Comparison of ENCODE assay signal across 20 cellular contexts in the genomic region with DNA sequence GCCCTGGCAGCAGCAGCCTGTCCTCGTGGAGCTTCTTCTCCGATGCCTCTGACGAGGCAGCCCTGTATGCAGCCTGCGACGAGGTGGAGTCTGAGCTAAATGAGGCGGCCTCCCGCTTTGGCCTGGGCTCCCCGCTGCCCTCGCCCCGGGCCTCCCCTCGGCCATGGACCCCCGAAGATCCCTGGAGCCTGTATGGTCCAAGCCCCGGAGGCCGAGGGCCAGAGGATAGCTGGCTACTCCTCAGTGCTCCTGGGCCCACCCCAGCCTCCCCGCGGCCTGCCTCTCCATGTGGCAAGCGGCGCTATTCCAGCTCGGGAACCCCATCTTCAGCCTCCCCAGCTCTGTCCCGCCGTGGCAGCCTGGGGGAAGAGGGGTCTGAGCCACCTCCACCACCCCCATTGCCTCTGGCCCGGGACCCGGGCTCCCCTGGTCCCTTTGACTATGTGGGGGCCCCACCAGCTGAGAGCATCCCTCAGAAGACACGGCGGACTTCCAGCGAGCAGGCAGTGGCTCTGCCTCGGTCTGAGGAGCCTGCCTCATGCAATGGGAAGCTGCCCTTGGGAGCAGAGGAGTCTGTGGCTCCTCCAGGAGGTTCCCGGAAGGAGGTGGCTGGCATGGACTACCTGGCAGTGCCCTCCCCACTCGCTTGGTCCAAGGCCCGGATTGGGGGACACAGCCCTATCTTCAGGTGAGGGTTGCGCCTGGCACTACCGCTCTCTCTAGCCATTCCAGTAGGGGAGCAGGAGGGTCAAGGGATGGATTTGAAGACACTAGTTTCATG. TPM values are rescaled to one million over a fixed set of nuclear protein-coding genes. Genes with fewer than 3 reads are reported as not detected.
DNase-seq lines count a peak whose midpoint lies in the region; TF ChIP-seq lines count a peak whose summit lies in the region.
"Had no signal": no experiment of that assay in that cellular context is flagged by ENCODE, and none has a peak within 500 bp of the region (broad histone marks: within the 10 kb centered on the region; RNA-seq: fewer than 3 reads in every experiment).

No MANE protein-coding gene starts in this region.

- H3K36me3 ChIP-seq in esophagus muscularis mucosa (peaks cover 3 to 38% (median 21%) of the 10 kb centered on the region in 4 donors), osteoblast (ENCODE audit: insufficient read depth, low read length) (peaks cover 52% of the 10 kb centered on the region)
- H3K36me3 ChIP-seq: HAP-1, upper lobe of left lung had no signal

- H3K27me3 Mint-ChIP-seq in IgD-negative memory B cell (peaks cover 14% of the 10 kb centered on the region), type B pancreatic cell (no peaks in the 10 kb centered on the region)
- peaks cover 45% of the 10 kb centered on the region for H3K27me3 Mint-ChIP-seq in activated T-helper 1 cell treated with anti-CD3 and anti-CD28 coated beads, Interleukin-12 subunit alpha, Interleukin-12 subunit beta, Interleukin-2, Interleukin-4 antibody, amounts not matched to agents 30 ng/mL and 10 ng/mL and 1 ng/mL, durations not matched to agents 14 hours and 24 hours and 36 hours (ENCODE audit: insufficient read depth)

- no peaks in the 10 kb centered on the region for H3K9me3 ChIP-seq in esophagus muscularis mucosa
- no peaks in the 10 kb centered on the region for H3K9me3 ChIP-seq in osteoblast (ENCODE audit: low read depth, low read length)
- H3K9me3 ChIP-seq: BE2C, HAP-1, lower lobe of right lung, right atrium auricular region, upper lobe of left lung had no signal

- H3K4me1 ChIP-seq in esophagus muscularis mucosa (peaks cover 32 to 89% (median 78%) of the 10 kb centered on the region in 4 donors), osteoblast (ENCODE audit: insufficient read depth, low read length) (peaks cover 62% of the 10 kb centered on the region)

- H3K27ac ChIP-seq in esophagus muscularis mucosa (replicated peaks in 1 of 4): peak overlapping the region; percentile 97 to 98 (median 98)
- peak overlapping the region; percentile 32 for H3K27ac ChIP-seq in osteoblast (ENCODE audit: low read depth, low read length)

- peaks cover 43% of the 10 kb centered on the region for H4K20me1 ChIP-seq in osteoblast (ENCODE audit: insufficient read depth, low read length)

- H3K4me3 ChIP-seq in esophagus muscularis mucosa (peak overlapping the region in 2 of 4 donors; percentile 80 to 81), osteoblast (ENCODE audit: insufficient read depth, low read length) (peak overlapping the region; percentile 16)
- H3K4me3 ChIP-seq: HAP-1, lower lobe of right lung had no signal

- no peak for TF ChIP-seq EP300 in esophagus muscularis mucosa (IDR thresholded peaks at IDR 0.05)

- H3K4me3 Mint-ChIP-seq in IgD-negative memory B cell (peak overlapping the region in 1 of 4 donors; percentile 74), type B pancreatic cell (peak overlapping the region; percentile 22)
- no peak overlapping the region for H3K4me3 Mint-ChIP-seq in activated T-helper 1 cell treated with anti-CD3 and anti-CD28 coated beads, Interleukin-12 subunit alpha, Interleukin-12 subunit beta, Interleukin-2, Interleukin-4 antibody, amounts not matched to agents 30 ng/mL and 10 ng/mL and 1 ng/mL, durations not matched to agents 14 hours and 24 hours and 36 hours

- peaks cover 18 to 22% (median 20%) of the 10 kb centered on the region in 3 donors for H3K4me1 Mint-ChIP-seq in IgD-negative memory B cell
- H3K4me1 Mint-ChIP-seq in type B pancreatic cell (ENCODE audit: unreplicated experiment): peaks cover 19% of the 10 kb centered on the region
- H3K4me1 Mint-ChIP-seq in activated T-helper 1 cell treated with anti-CD3 and anti-CD28 coated beads, Interleukin-12 subunit alpha, Interleukin-12 subunit beta, Interleukin-2, Interleukin-4 antibody, amounts not matched to agents 30 ng/mL and 10 ng/mL and 1 ng/mL, durations not matched to agents 14 hours and 24 hours and 36 hours (ENCODE audit: low read depth): peaks cover 22% of the 10 kb centered on the region

- no peak for TF ChIP-seq POLR2A in esophagus muscularis mucosa (IDR thresholded peaks at IDR 0.05; ENCODE audit: low read depth)

- H3K27ac Mint-ChIP-seq in IgD-negative memory B cell (peak overlapping the region in 2 of 3 donors; percentile 21 to 62), type B pancreatic cell (no peak overlapping the region)
- H3K27ac Mint-ChIP-seq in activated T-helper 1 cell treated with anti-CD3 and anti-CD28 coated beads, Interleukin-12 subunit alpha, Interleukin-12 subunit beta, Interleukin-2, Interleukin-4 antibody, amounts not matched to agents 30 ng/mL and 10 ng/mL and 1 ng/mL, durations not matched to agents 14 hours and 24 hours and 36 hours: no peak overlapping the region
- H3K27ac Mint-ChIP-seq: activated naive CD8-positive, alpha-beta T cell had no signal

- H2AFZ ChIP-seq in osteoblast (ENCODE audit: low read length): no peak overlapping the region

- DNase-seq in esophagus muscularis mucosa (ENCODE audit: extremely low spot score): no peak
- DNase-seq in osteoblast (ENCODE audit: insufficient read length, low spot score, missing footprints): no peak
- DNase-seq in type B pancreatic cell (ENCODE audit: extremely low spot score, unreplicated experiment): no peak
- DNase-seq in hepatic stellate cell (ENCODE audit: low spot score): no peak
- DNase-seq in 8988T: no peak
- no peak for DNase-seq in activated T-helper 1 cell treated with anti-CD3 and anti-CD28 coated beads, Interleukin-12 subunit alpha, Interleukin-12 subunit beta, Interleukin-2, Interleukin-4 antibody, amounts not matched to agents 30 ng/mL and 10 ng/mL and 1 ng/mL, durations not matched to agents 14 hours and 24 hours and 36 hours (ENCODE audit: low spot score)
- DNase-seq: BE2C; hippocampal formation; lower lobe of right lung; NCI-H1417; NCI-H2107; stimulated activated naive B cell treated with anti-CD40 and anti-IgM and Interleukin-4, amounts not matched to agents 10 μg/mL and 1 μg/mL and 100 μg/mL, for 72 hours had no signal

- WGBS in esophagus muscularis mucosa: 75% methylated on average over 10 of the region's 32 CpGs

- H3K4me2 ChIP-seq in osteoblast (ENCODE audit: insufficient read depth, low read length): peak overlapping the region; percentile 95

- no peaks in the 10 kb centered on the region for H3K36me3 Mint-ChIP-seq in IgD-negative memory B cell
- H3K36me3 Mint-ChIP-seq in type B pancreatic cell: no peaks in the 10 kb centered on the region
- H3K36me3 Mint-ChIP-seq in activated T-helper 1 cell treated with anti-CD3 and anti-CD28 coated beads, Interleukin-12 subunit alpha, Interleukin-12 subunit beta, Interleukin-2, Interleukin-4 antibody, amounts not matched to agents 30 ng/mL and 10 ng/mL and 1 ng/mL, durations not matched to agents 14 hours and 24 hours and 36 hours (ENCODE audit: low read depth): peaks cover 4% of the 10 kb centered on the region
- H3K36me3 Mint-ChIP-seq: activated naive CD8-positive, alpha-beta T cell; stimulated activated naive B cell treated with anti-CD40 and anti-IgM and Interleukin-4, amounts not matched to agents 10 μg/mL and 1 μg/mL and 100 μg/mL, for 72 hours had no signal

- H3K9me3 Mint-ChIP-seq in IgD-negative memory B cell (no peaks in the 10 kb centered on the region), type B pancreatic cell (no peaks in the 10 kb centered on the region)
- H3K9me3 Mint-ChIP-seq in activated T-helper 1 cell treated with anti-CD3 and anti-CD28 coated beads, Interleukin-12 subunit alpha, Interleukin-12 subunit beta, Interleukin-2, Interleukin-4 antibody, amounts not matched to agents 30 ng/mL and 10 ng/mL and 1 ng/mL, durations not matched to agents 14 hours and 24 hours and 36 hours: no peaks in the 10 kb centered on the region
- H3K9me3 Mint-ChIP-seq: stimulated activated naive B cell treated with anti-CD40 and anti-IgM and Interleukin-4, amounts not matched to agents 10 μg/mL and 1 μg/mL and 100 μg/mL, for 72 hours had no signal

- intact Hi-C loops in esophagus muscularis mucosa (cut with DNase I): no loop called here
- intact Hi-C loops in activated T-helper 1 cell treated with anti-CD3 and anti-CD28 coated beads, Interleukin-12 subunit alpha, Interleukin-12 subunit beta, Interleukin-2, Interleukin-4 antibody, amounts not matched to agents 30 ng/mL and 10 ng/mL and 1 ng/mL, durations not matched to agents 14 hours and 24 hours and 36 hours (cut with micrococcal nuclease): no loop called here

- H3K27me3 ChIP-seq in esophagus muscularis mucosa (no peaks in the 10 kb centered on the region), osteoblast (ENCODE audit: insufficient read depth, low read length) (no peaks in the 10 kb centered on the region)
- H3K27me3 ChIP-seq: BE2C, upper lobe of left lung had no signal

- TF ChIP-seq CTCF in esophagus muscularis mucosa (IDR thresholded peaks at IDR 0.05): no peak
- TF ChIP-seq CTCF in osteoblast (IDR thresholded peaks at IDR 0.05; ENCODE audit: extremely low read depth, low read depth, low read length): no peak
- no peak for TF ChIP-seq CTCF in type B pancreatic cell (conservative IDR thresholded peaks at IDR 0.05)

- peaks cover 45% of the 10 kb centered on the region for H3K79me2 ChIP-seq in osteoblast (ENCODE audit: insufficient read depth, low read length)

RNA-seq across cellular contexts. Expression of gene NFATC4, which starts 2.1 kb away (rescaled TPM):
- 0.20 TPM for polyA plus RNA-seq in IgD-negative memory B cell
- total RNA-seq in esophagus muscularis mucosa: 10 to 100 TPM; 38.8 to 65.2 (median 48.3) TPM
- total RNA-seq in osteoblast: 101 and 107 TPM in 2 replicates
- 33.8 and 130 TPM in 2 replicates for total RNA-seq in type B pancreatic cell (ENCODE audit: low replicate concordance)
- not detected in 2 replicates for total RNA-seq in activated T-helper 1 cell treated with anti-CD3 and anti-CD28 coated beads, Interleukin-12 subunit alpha, Interleukin-12 subunit beta, Interleukin-2, Interleukin-4 antibody, amounts not matched to agents 30 ng/mL and 10 ng/mL and 1 ng/mL, durations not matched to agents 14 hours and 24 hours and 36 hours

RNA-seq across cellular contexts. Expression of gene NYNRIN, which starts 28.7 kb away (rescaled TPM):
- polyA plus RNA-seq in IgD-negative memory B cell: not detected
- total RNA-seq in esophagus muscularis mucosa: 10 to 100 TPM in 3 of 4 donors, 1 to 10 TPM in 1; 8.0 to 21.2 (median 13.4) TPM
- 7.2 and 9.1 TPM in 2 replicates for total RNA-seq in osteoblast
- 79.2 and 129 TPM in 2 replicates for total RNA-seq in type B pancreatic cell (ENCODE audit: low replicate concordance)
- total RNA-seq in activated T-helper 1 cell treated with anti-CD3 and anti-CD28 coated beads, Interleukin-12 subunit alpha, Interleukin-12 subunit beta, Interleukin-2, Interleukin-4 antibody, amounts not matched to agents 30 ng/mL and 10 ng/mL and 1 ng/mL, durations not matched to agents 14 hours and 24 hours and 36 hours: 0.02 TPM in 1 of 2 replicates, not detected in the other

RNA-seq across cellular contexts. Expression of gene RIPK3, which starts 30.3 kb away (rescaled TPM):
- 14.8 TPM for polyA plus RNA-seq in IgD-negative memory B cell
- total RNA-seq in esophagus muscularis mucosa: 1 to 10 TPM; 3.8 to 6.4 (median 6.1) TPM
- 9.1 and 11.9 TPM in 2 replicates for total RNA-seq in osteoblast
- 5.6 and 7.5 TPM in 2 replicates for total RNA-seq in type B pancreatic cell (ENCODE audit: low replicate concordance)
- 14.3 and 14.5 TPM in 2 replicates for total RNA-seq in activated T-helper 1 cell treated with anti-CD3 and anti-CD28 coated beads, Interleukin-12 subunit alpha, Interleukin-12 subunit beta, Interleukin-2, Interleukin-4 antibody, amounts not matched to agents 30 ng/mL and 10 ng/mL and 1 ng/mL, durations not matched to agents 14 hours and 24 hours and 36 hours
- total RNA-seq: Daoy, NCI-H460 had no signal

RNA-seq across cellular contexts. Expression of gene ADCY4, which starts 35.2 kb away (rescaled TPM):
- 0.75 TPM for polyA plus RNA-seq in IgD-negative memory B cell
- total RNA-seq in esophagus muscularis mucosa (10 to 100 TPM; 21.5 to 36.9 (median 27.9) TPM), osteoblast (17.7 and 18.8 TPM in 2 replicates), type B pancreatic cell (ENCODE audit: low replicate concordance) (2.2 and 2.5 TPM in 2 replicates)
- total RNA-seq in activated T-helper 1 cell treated with anti-CD3 and anti-CD28 coated beads, Interleukin-12 subunit alpha, Interleukin-12 subunit beta, Interleukin-2, Interleukin-4 antibody, amounts not matched to agents 30 ng/mL and 10 ng/mL and 1 ng/mL, durations not matched to agents 14 hours and 24 hours and 36 hours: 0.93 and 1.5 TPM in 2 replicates
- total RNA-seq: RPMI7951 had no signal

RNA-seq across cellular contexts. Expression of gene LTB4R, which starts 58.8 kb away (rescaled TPM):
- 2.5 TPM for polyA plus RNA-seq in IgD-negative memory B cell
- total RNA-seq in esophagus muscularis mucosa (1 to 10 TPM in 3 of 4 donors, under 1 TPM in 1; 0.42 to 6.0 (median 2.9) TPM), osteoblast (1.2 and 1.8 TPM in 2 replicates), type B pancreatic cell (ENCODE audit: low replicate concordance) (5.1 and 8.8 TPM in 2 replicates)
- total RNA-seq in activated T-helper 1 cell treated with anti-CD3 and anti-CD28 coated beads, Interleukin-12 subunit alpha, Interleukin-12 subunit beta, Interleukin-2, Interleukin-4 antibody, amounts not matched to agents 30 ng/mL and 10 ng/mL and 1 ng/mL, durations not matched to agents 14 hours and 24 hours and 36 hours: 10.1 and 11.1 TPM in 2 replicates

Comparison
In these comparisons a context has a peak if more than half of its experiments do, and no peak if none do; other contexts are left out.
1. H3K27ac Mint-ChIP-seq: peak in IgD-negative memory B cell (2 of 3); none in type B pancreatic cell (single experiment) and activated T-helper 1 cell treated with anti-CD3 and anti-CD28 coated beads, Interleukin-12 subunit alpha, Interleukin-12 subunit beta, Interleukin-2, Interleukin-4 antibody, amounts not matched to agents 30 ng/mL and 10 ng/mL and 1 ng/mL, durations not matched to agents 14 hours and 24 hours and 36 hours (single experiment).
2. RNA of gene NFATC4, which starts 2.1 kb away (total RNA-seq): 33.8 to 130 TPM in type B pancreatic cell, 101 to 107 TPM in osteoblast and 38.8 to 65.2 TPM in esophagus muscularis mucosa; not detected in activated T-helper 1 cell treated with anti-CD3 and anti-CD28 coated beads, Interleukin-12 subunit alpha, Interleukin-12 subunit beta, Interleukin-2, Interleukin-4 antibody, amounts not matched to agents 30 ng/mL and 10 ng/mL and 1 ng/mL, durations not matched to agents 14 hours and 24 hours and 36 hours; every median in the first group is over 10 times any median in the second.